ENCODE assay signal across 20 cellular contexts in the genomic region with DNA sequence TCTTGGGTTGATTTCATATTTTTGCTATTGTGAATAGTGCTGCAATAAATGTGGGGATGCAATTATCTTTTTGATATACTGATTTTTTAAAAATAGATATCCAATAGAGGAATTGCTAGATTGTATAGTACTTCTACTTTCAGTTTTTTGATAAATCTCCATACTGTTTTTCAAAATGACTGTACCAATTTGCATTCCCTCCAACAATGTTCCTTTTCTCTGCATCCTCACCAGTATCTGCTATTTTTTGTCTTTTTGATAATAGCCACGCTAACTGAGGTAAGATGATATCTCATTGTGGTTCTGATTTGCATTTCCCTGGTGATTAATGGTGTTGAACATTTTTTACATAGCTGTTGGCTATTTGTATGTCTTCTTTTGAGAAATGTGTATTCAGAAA.
"Had no signal": no experiment of that assay in that cellular context is flagged by ENCODE, and none has a peak within 500 bp of the region (broad histone marks: within the 10 kb centered on the region; RNA-seq: fewer than 3 reads in every experiment).

No MANE protein-coding gene starts in this region.

- H3K27me3 ChIP-seq: heart left ventricle, neutrophil, sigmoid colon, stomach, transverse colon had no signal

- H3K9me3 ChIP-seq: neutrophil had no signal

- H3K4me3 ChIP-seq: coronary artery, heart left ventricle, mucosa of descending colon, psoas muscle, sigmoid colon, skin epidermis, stomach, thoracic aorta, transverse colon had no signal

- H3K27me3 Mint-ChIP-seq: naive thymus-derived CD8-positive, alpha-beta T cell; stimulated activated naive B cell treated with anti-CD40 and anti-IgM and Interleukin-4, amounts not matched to agents 10 μg/mL and 1 μg/mL and 100 μg/mL, for 72 hours had no signal

- H3K27ac Mint-ChIP-seq: naive thymus-derived CD8-positive, alpha-beta T cell; stimulated activated naive B cell treated with anti-CD40 and anti-IgM and Interleukin-4, amounts not matched to agents 10 μg/mL and 1 μg/mL and 100 μg/mL, for 72 hours had no signal

- H3K36me3 ChIP-seq: heart left ventricle, neutrophil, sigmoid colon, stomach, thoracic aorta, transverse colon had no signal

- DNase-seq: effector CD4-positive, alpha-beta T cell; foreskin melanocyte; heart left ventricle; hippocampal formation; mucosa of descending colon; naive thymus-derived CD8-positive, alpha-beta T cell; psoas muscle; retina; sigmoid colon; stimulated activated CD4-positive, alpha-beta T cell treated with anti-CD3 and anti-CD28 coated beads, Interleukin-2, amount 100 ng/mL, for 24 hours; stimulated activated CD4-positive, alpha-beta T cell treated with anti-CD3 and anti-CD28 coated beads, Interleukin-4, amount 100 ng/mL, for 4 hours; stimulated activated naive B cell treated with anti-CD40 and anti-IgM and Interleukin-4, amounts not matched to agents 10 μg/mL and 1 μg/mL and 100 μg/mL, for 72 hours; stomach; substantia nigra; transverse colon had no signal

- H3K4me3 Mint-ChIP-seq: naive thymus-derived CD8-positive, alpha-beta T cell; stimulated activated naive B cell treated with anti-CD40 and anti-IgM and Interleukin-4, amounts not matched to agents 10 μg/mL and 1 μg/mL and 100 μg/mL, for 72 hours had no signal

- ATAC-seq: heart left ventricle; left lobe of liver; mucosa of descending colon; naive thymus-derived CD8-positive, alpha-beta T cell; psoas muscle; stimulated activated naive B cell treated with anti-CD40 and anti-IgM and Interleukin-4, amounts not matched to agents 10 μg/mL and 1 μg/mL and 100 μg/mL, for 72 hours had no signal

- H3K4me1 ChIP-seq: heart left ventricle, psoas muscle, sigmoid colon, stomach, transverse colon had no signal

- H3K27ac ChIP-seq: coronary artery, heart left ventricle, neutrophil, psoas muscle, sigmoid colon, skin epidermis, stomach, thoracic aorta, transverse colon had no signal

- H3K4me1 Mint-ChIP-seq: naive thymus-derived CD8-positive, alpha-beta T cell; stimulated activated naive B cell treated with anti-CD40 and anti-IgM and Interleukin-4, amounts not matched to agents 10 μg/mL and 1 μg/mL and 100 μg/mL, for 72 hours had no signal
